Comparison of ENCODE assay signal across 2 cellular contexts in the genomic region with DNA sequence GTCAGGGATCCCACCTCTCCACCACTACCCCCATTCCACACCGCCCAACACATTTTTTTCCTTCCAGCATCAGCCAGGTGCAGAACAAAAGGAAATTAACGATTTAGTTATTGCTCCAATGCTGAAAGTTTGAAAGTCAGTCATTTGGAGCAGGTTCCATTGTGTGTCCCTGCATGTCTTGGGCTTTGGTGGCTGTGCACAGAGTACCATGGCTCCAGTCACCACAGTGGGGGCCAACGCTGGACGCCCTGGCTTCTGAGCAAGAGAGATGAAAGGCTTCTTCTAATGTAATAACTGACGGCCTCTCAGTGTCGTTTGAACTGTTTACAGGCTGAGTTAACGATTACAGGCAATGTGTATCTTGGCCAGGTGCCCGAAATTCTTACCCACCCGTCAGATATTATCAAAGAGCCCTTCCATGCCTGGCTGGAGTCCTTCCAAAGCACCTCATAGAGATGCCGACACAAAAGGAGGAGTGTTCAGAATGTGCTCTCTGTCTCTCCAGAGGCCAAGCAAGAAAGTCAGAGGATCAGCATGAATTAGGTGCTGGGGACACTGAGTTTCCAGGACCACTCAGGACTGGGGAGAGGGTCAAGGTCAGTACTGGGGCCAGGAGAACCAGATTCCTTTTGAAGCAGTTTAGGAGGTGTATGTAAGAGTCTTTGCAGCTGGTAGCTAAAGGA.
TF ChIP-seq lines count a peak whose summit lies in the region.

No MANE protein-coding gene starts in this region.

TF ChIP-seq in IMR-90, 13 proteins besides CTCF, POLR2A, EP300 and RAD21:
- TF ChIP-seq, protein P1, sequence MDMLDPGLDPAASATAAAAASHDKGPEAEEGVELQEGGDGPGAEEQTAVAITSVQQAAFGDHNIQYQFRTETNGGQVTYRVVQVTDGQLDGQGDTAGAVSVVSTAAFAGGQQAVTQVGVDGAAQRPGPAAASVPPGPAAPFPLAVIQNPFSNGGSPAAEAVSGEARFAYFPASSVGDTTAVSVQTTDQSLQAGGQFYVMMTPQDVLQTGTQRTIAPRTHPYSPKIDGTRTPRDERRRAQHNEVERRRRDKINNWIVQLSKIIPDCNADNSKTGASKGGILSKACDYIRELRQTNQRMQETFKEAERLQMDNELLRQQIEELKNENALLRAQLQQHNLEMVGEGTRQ (IDR thresholded peaks at IDR 0.05; ENCODE audit: low read depth, low read length) = no peak
- no peak for TF ChIP-seq SMC3 (IDR thresholded peaks at IDR 0.05; ENCODE audit: low read depth, low read length)
- TF ChIP-seq FOS (IDR thresholded peaks at IDR 0.05; ENCODE audit: low read depth, low read length) = no peak
- no peak for TF ChIP-seq MAFK (IDR thresholded peaks at IDR 0.05; ENCODE audit: low read depth, low read length)
- TF ChIP-seq MAZ (IDR thresholded peaks at IDR 0.05; ENCODE audit: borderline replicate concordance, low read depth, low read length) = no peak
- no peak for TF ChIP-seq NFE2L2 (IDR thresholded peaks at IDR 0.05; ENCODE audit: low read depth, low read length)
TF ChIP-seq in IMR-90: peak in this region for 0.

TF ChIP-seq in H1, 55 proteins besides CTCF, POLR2A, EP300 and RAD21:
- TF ChIP-seq CHD2 (IDR thresholded peaks at IDR 0.05; ENCODE audit: low read length) (no peak), CEBPB (IDR thresholded peaks at IDR 0.05; ENCODE audit: low read depth, low read length) (no peak), SP4 (IDR thresholded peaks at IDR 0.05; ENCODE audit: low read length) (no peak), NRF1 (IDR thresholded peaks at IDR 0.05; ENCODE audit: low read depth, low read length) (no peak), CHD1 (IDR thresholded peaks at IDR 0.05; ENCODE audit: low read depth, low read length) (no peak), MAFK (IDR thresholded peaks at IDR 0.05; ENCODE audit: low read depth, low read length) (no peak), CTBP2 (IDR thresholded peaks at IDR 0.05; ENCODE audit: borderline replicate concordance, insufficient read depth, insufficient read length, low read length) (no peak), BACH1 (IDR thresholded peaks at IDR 0.05; ENCODE audit: low read length) (no peak), CBX5 (IDR thresholded peaks at IDR 0.05; ENCODE audit: low read depth, low read length) (no peak), JUND (IDR thresholded peaks at IDR 0.05; ENCODE audit: low read length) (no peak)
